In genomic region chr19:9140159-9140874, GRCh38 we compare ENCODE assay signal across 8 cellular contexts. TPM values are rescaled to one million over a fixed set of nuclear protein-coding genes. Genes with fewer than 3 reads are reported as not detected.
DNase-seq lines count a peak whose midpoint lies in the region; ATAC-seq and TF ChIP-seq lines count a peak whose summit lies in the region.

Gene ZNF317, plus strand, starts transcription at chr19:9140397. Its CDS starts 15,620 bp downstream, at chr19:9156017.

- peak within 1 kb of the TSS; percentile 71 for H3K4me3 ChIP-seq in AG04449 (ENCODE audit: low read depth, low read length)

- H3K9me3 Mint-ChIP-seq in activated B cell treated with CpG ODN at 0.5 μM for 24 hours, result peaks cover 4% of the 10 kb centered on the region
- peaks cover 8% of the 10 kb centered on the region for H3K9me3 Mint-ChIP-seq in central memory CD8-positive, alpha-beta T cell

- no peak for TF ChIP-seq CTCF in AG04449 (IDR thresholded peaks at IDR 0.05; ENCODE audit: insufficient read depth, low read length, missing control alignments)
- TF ChIP-seq CTCF in activated B cell treated with CpG ODN at 0.5 μM for 24 hours (IDR thresholded peaks at IDR 0.05), result no peak

- H3K27ac Mint-ChIP-seq in activated B cell treated with CpG ODN at 0.5 μM for 24 hours, result peak within 1 kb of the TSS; percentile 98
- H3K27ac Mint-ChIP-seq in central memory CD8-positive, alpha-beta T cell (ENCODE audit: low read depth), result peak within 1 kb of the TSS; percentile 98

- CTCF ChIA-PET in AG04449 (lab: Yijun Ruan, JAX), result interaction anchor here (0.7 kb wide), 1 partner anchor 11 kb away, joined by 3 read pairs; no protein-coding TSS in a partner anchor
- CTCF ChIA-PET in activated B cell treated with CpG ODN at 0.5 μM for 24 hours (lab: Charles Lee), result no interaction called here

- ATAC-seq in GM18909 (IDR thresholded peaks at IDR 0.05; ENCODE audit: poor library complexity, unreplicated experiment), result peak; percentile 95
- peak; percentile 94 for ATAC-seq in HG03175 (IDR thresholded peaks at IDR 0.05; ENCODE audit: unreplicated experiment)
- peak; percentile 93 for ATAC-seq in activated B cell treated with CpG ODN at 0.5 μM for 24 hours (ENCODE audit: low read depth)
- ATAC-seq in central memory CD8-positive, alpha-beta T cell (replicated peaks; ENCODE audit: extremely low read depth, poor library complexity, severe bottlenecking), result peak; percentile 90

- H3K4me1 Mint-ChIP-seq in activated B cell treated with CpG ODN at 0.5 μM for 24 hours, result peaks cover 42% of the 10 kb centered on the region
- peaks cover 49% of the 10 kb centered on the region for H3K4me1 Mint-ChIP-seq in central memory CD8-positive, alpha-beta T cell

- POLR2A ChIA-PET in AG04449 (lab: Yijun Ruan, JAX), result no interaction called here
- POLR2A ChIA-PET in activated B cell treated with CpG ODN at 0.5 μM for 24 hours (lab: Charles Lee), result interaction anchor here (0.5 to 0.6 kb wide), 4 partner anchors 30 to 1822 kb away, joined by 3 to 11 read pairs (median 4); partner anchors contain the start of gene UBL5

- H3K36me3 Mint-ChIP-seq in activated B cell treated with CpG ODN at 0.5 μM for 24 hours (ENCODE audit: low read depth), result peaks cover 34% of the 10 kb centered on the region
- H3K36me3 Mint-ChIP-seq in central memory CD8-positive, alpha-beta T cell (ENCODE audit: insufficient read depth), result peaks cover 12% of the 10 kb centered on the region

- peaks cover 3% of the 10 kb centered on the region for H3K27me3 Mint-ChIP-seq in activated B cell treated with CpG ODN at 0.5 μM for 24 hours
- H3K27me3 Mint-ChIP-seq in central memory CD8-positive, alpha-beta T cell, result no peaks in the 10 kb centered on the region

- peak within 1 kb of the TSS; percentile 99 for H3K4me3 Mint-ChIP-seq in activated B cell treated with CpG ODN at 0.5 μM for 24 hours
- H3K4me3 Mint-ChIP-seq in central memory CD8-positive, alpha-beta T cell, result peak within 1 kb of the TSS; percentile 98

- intact Hi-C loops in activated B cell treated with CpG ODN at 0.5 μM for 24 hours (cut with micrococcal nuclease), result loop anchor here (1.0 to 5.0 kb wide), 8 partner anchors 170 to 679 kb away; partner anchors contain the start of genes FBXL12, ZNF121, ZNF266 and ZNF426

- DNase-seq in AG04449 (ENCODE audit: low read depth, low spot score), result peak; percentile 41
- peak; percentile 94 for DNase-seq in NCI-H345 (lab: John Stamatoyannopoulos, UW)
- peak; percentile 74 for DNase-seq in activated B cell treated with CpG ODN at 0.5 μM for 24 hours
- peak; percentile 78 to 83 for DNase-seq in central memory CD8-positive, alpha-beta T cell (ENCODE audit: low spot score in 2 of 2)
- peak; percentile 89 for DNase-seq in iris pigment epithelial cell (ENCODE audit: low read depth)
- peak; percentile 76 to 87 for DNase-seq in stimulated activated CD4-positive, alpha-beta T cell treated with anti-CD3 and anti-CD28 coated beads, Interleukin-12 subunit alpha, Interleukin-12 subunit beta, amount 100 ng/mL, for 24 hours (ENCODE audit: low read depth in 2 of 2)

RNA-seq across cellular contexts. Expression of gene ZNF317, which starts in this region (rescaled TPM):
- total RNA-seq in activated B cell treated with CpG ODN at 0.5 μM for 24 hours, result 64.4 and 65.8 TPM in 2 replicates

Comparison
In these comparisons a context has a peak if more than half of its experiments do, and no peak if none do; other contexts are left out.
1. Peak in every context shown above with its lines: DNase-seq, ATAC-seq and H3K4me3 ChIP-seq.
2. DNase-seq: peak in every context shown above with its lines; median percentile 94 in NCI-H345; 89 in iris pigment epithelial cell; 82 in stimulated activated CD4-positive, alpha-beta T cell treated with anti-CD3 and anti-CD28 coated beads, Interleukin-12 subunit alpha, Interleukin-12 subunit beta, amount 100 ng/mL, for 24 hours; 80 in central memory CD8-positive, alpha-beta T cell; 74 in activated B cell treated with CpG ODN at 0.5 μM for 24 hours; 41 in AG04449.